In the genomic region with DNA sequence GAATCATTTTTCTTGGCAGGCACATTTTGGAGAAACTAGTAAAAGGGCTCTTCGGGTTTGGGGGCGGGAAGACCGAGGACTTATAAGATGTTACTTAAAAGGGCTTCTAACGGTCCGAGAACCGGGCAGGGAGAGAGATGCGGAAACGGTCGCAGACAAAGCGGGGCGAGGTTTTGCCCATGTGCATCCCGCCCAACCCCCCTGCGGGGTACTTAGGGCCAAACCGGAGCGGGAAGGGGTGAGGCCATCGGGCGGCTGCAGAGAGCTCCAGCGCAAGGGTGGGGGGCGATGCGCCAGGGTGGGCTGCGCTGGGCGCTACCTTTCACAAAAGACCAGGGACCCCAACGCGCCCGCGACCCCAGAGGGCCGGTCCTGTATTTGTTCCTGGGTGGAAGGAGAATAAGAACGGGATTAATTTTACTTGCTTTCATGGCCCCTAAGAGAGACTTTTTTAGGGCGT, we compare ENCODE assay signal across 8 cellular contexts. TPM values are rescaled to one million over a fixed set of nuclear protein-coding genes. Genes with fewer than 3 reads are reported as not detected.
DNase-seq lines count a peak whose midpoint lies in the region; TF ChIP-seq lines count a peak whose summit lies in the region.

No MANE protein-coding gene starts in this region.

- H3K79me2 ChIP-seq in osteoblast (ENCODE audit: insufficient read depth, low read length), result peaks cover 72% of the 10 kb centered on the region

- peaks cover 42% of the 10 kb centered on the region for H3K36me3 ChIP-seq in osteoblast (ENCODE audit: insufficient read depth, low read length)

- peaks cover 49% of the 10 kb centered on the region for H3K4me1 ChIP-seq in osteoblast (ENCODE audit: insufficient read depth, low read length)

- H4K20me1 ChIP-seq in osteoblast (ENCODE audit: insufficient read depth, low read length), result peaks cover 40% of the 10 kb centered on the region

- intact Hi-C loops in CD14-positive monocyte (cut with micrococcal nuclease) (loop anchor here (2.0 to 10.0 kb wide), 4 partner anchors 34 to 238 kb away; a partner anchor contains a TSS), head of caudate nucleus (cut with DNase I) (loop anchor here (5.0 kb wide), 1 partner anchor 103 kb away; a partner anchor contains a TSS)

- no peaks in the 10 kb centered on the region for H3K9me3 Mint-ChIP-seq in CD14-positive monocyte

- H3K4me3 Mint-ChIP-seq in CD14-positive monocyte, result peak overlapping the region; percentile 97 to 98

- H3K27me3 Mint-ChIP-seq in CD14-positive monocyte (ENCODE audit: low read depth in 3 of 3), result no peaks in the 10 kb centered on the region

- no peak for TF ChIP-seq CTCF in CD14-positive monocyte (IDR thresholded peaks at IDR 0.05)
- TF ChIP-seq CTCF in osteoblast (IDR thresholded peaks at IDR 0.05; ENCODE audit: extremely low read depth, low read depth, low read length), result no peak

- peaks cover 30 to 35% of the 10 kb centered on the region in 2 donors for H3K36me3 Mint-ChIP-seq in CD14-positive monocyte

- DNase-seq in CD14-positive monocyte (ENCODE audit: low spot score) (no peak), HuH-7.5 (ENCODE audit: low spot score) (peak; percentile 39), RPMI8226 (peak; percentile 90), head of caudate nucleus (peak in 39 of 42 donors; percentile 18 to 79 (median 59)), osteoblast (ENCODE audit: insufficient read length, low spot score, missing footprints) (peak; percentile 83), NCI-H187 treated with DMSO at 0.1 percent for 48 hours (lab: John Stamatoyannopoulos, UW) (no peak), NCI-H226 (no peak)
- DNase-seq in activated naive CD4-positive, alpha-beta T cell treated with anti-CD3 and anti-CD28 coated beads, Interleukin-2, amount 50 U/mL, for 16 hours, result peak; percentile 75

- peak overlapping the region; percentile 93 for H3K4me3 ChIP-seq in osteoblast (ENCODE audit: insufficient read depth, low read length)

- peak overlapping the region; percentile 91 for H3K4me2 ChIP-seq in osteoblast (ENCODE audit: insufficient read depth, low read length)

- no peak overlapping the region for H2AFZ ChIP-seq in osteoblast (ENCODE audit: low read length)

- no peaks in the 10 kb centered on the region for H3K27me3 ChIP-seq in osteoblast (ENCODE audit: insufficient read depth, low read length)

- H3K9me3 ChIP-seq in osteoblast (ENCODE audit: low read depth, low read length), result no peaks in the 10 kb centered on the region

- peak overlapping the region; percentile 90 to 99 (median 97) for H3K27ac Mint-ChIP-seq in CD14-positive monocyte

- peaks cover 53% of the 10 kb centered on the region for H3K4me1 Mint-ChIP-seq in CD14-positive monocyte

- peak overlapping the region; percentile 87 for H3K27ac ChIP-seq in osteoblast (ENCODE audit: low read depth, low read length)

RNA-seq across cellular contexts. Expression of a gene that starts 0.6 kb away (rescaled TPM):
- 10 to 100 TPM; 48.4 to 57.0 TPM for polyA plus RNA-seq in CD14-positive monocyte
- total RNA-seq in osteoblast, result 509 and 605 TPM in 2 replicates

RNA-seq across cellular contexts. Expression of a gene that starts 3.7 kb away (rescaled TPM):
- under 1 TPM; 0.27 to 0.34 TPM for polyA plus RNA-seq in CD14-positive monocyte
- total RNA-seq in osteoblast, result 5.1 and 5.3 TPM in 2 replicates

RNA-seq across cellular contexts. Expression of a gene that starts 21.7 kb away (rescaled TPM):
- polyA plus RNA-seq in CD14-positive monocyte, result 100 to 1,000 TPM; 124 to 153 TPM
- 101 and 114 TPM in 2 replicates for total RNA-seq in osteoblast

RNA-seq across cellular contexts. Expression of a gene that starts 23.6 kb away (rescaled TPM):
- polyA plus RNA-seq in CD14-positive monocyte, result 10 to 100 TPM; 30.6 to 53.2 TPM
- 29.5 and 54.6 TPM in 2 replicates for total RNA-seq in osteoblast

RNA-seq across cellular contexts. Expression of a gene that starts 30.0 kb away (rescaled TPM):
- 10 to 100 TPM; 25.9 to 35.0 TPM for polyA plus RNA-seq in CD14-positive monocyte
- total RNA-seq in osteoblast, result 2.9 and 3.3 TPM in 2 replicates

Comparison
In these comparisons a context has a peak if more than half of its experiments do, and no peak if none do; other contexts are left out.
1. DNase-seq: peak in HuH-7.5 (single experiment), RPMI8226 (single experiment), activated naive CD4-positive, alpha-beta T cell treated with anti-CD3 and anti-CD28 coated beads, Interleukin-2, amount 50 U/mL, for 16 hours (single experiment), head of caudate nucleus (39 of 42) and osteoblast (single experiment); none in CD14-positive monocyte (single experiment), NCI-H187 treated with DMSO at 0.1 percent for 48 hours (single experiment) and NCI-H226 (single experiment).